ENCODE assay signal across 21 cellular contexts in the genomic region with DNA sequence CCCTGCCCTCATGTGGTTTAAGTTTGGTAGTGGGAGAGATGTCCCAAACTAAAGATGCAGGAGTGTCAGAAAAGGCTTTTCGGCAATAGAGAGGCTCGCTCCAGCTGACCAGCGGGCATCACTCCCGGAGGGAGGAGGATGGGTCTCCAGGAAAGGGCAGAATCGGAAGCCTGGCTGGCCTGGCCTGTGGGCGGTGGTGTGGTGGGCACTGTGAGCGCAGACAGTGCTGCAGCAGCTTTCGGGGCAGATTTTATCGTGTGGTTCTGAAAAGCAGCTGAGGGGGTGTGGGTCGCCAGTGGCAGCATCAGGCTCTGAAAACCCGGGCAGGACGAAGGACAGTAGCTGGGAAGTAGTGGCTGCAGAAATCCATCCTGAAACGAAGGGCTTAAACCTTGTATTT. TPM values are rescaled to one million over a fixed set of nuclear protein-coding genes. Genes with fewer than 3 reads are reported as not detected.
DNase-seq lines count a peak whose midpoint lies in the region; ATAC-seq and TF ChIP-seq lines count a peak whose summit lies in the region.
"Had no signal": no experiment of that assay in that cellular context is flagged by ENCODE, and none has a peak within 500 bp of the region (broad histone marks: within the 10 kb centered on the region; RNA-seq: fewer than 3 reads in every experiment).

No MANE protein-coding gene starts in this region.

- H3K36me3 ChIP-seq in spleen (peaks cover 0 to 79% (median 32%) of the 10 kb centered on the region in 6 donors), body of pancreas (replicated peaks in 1 of 2; ENCODE audit: insufficient read depth in 1 of 2, low read depth in 2 of 2) (peaks cover 25 to 31% of the 10 kb centered on the region in 2 donors)

- H3K27ac ChIP-seq in right cardiac atrium (ENCODE audit: low read length) (no peak overlapping the region), VCaP (peak overlapping the region; percentile 34; the same call in 1 of the 2 replicates), spleen (no peak overlapping the region), body of pancreas (no peak overlapping the region)
- H3K27ac ChIP-seq: HL-60 had no signal

- H3K4me3 ChIP-seq in right cardiac atrium (ENCODE audit: low read length) = no peak overlapping the region
- H3K4me3 ChIP-seq in spleen = no peak overlapping the region
- H3K4me3 ChIP-seq in body of pancreas = no peak overlapping the region
- H3K4me3 ChIP-seq: HAP-1 had no signal

- H3K27ac Mint-ChIP-seq in endothelial cell (ENCODE audit: unreplicated experiment) = peak overlapping the region; percentile 24

- intact Hi-C loops in cardiac septum (cut with DNase I) (no loop called here), right cardiac atrium (cut with DNase I) (no loop called here), spleen (cut with DNase I; ENCODE audit: low total_unique reads) (no loop called here), body of pancreas (cut with DNase I) (no loop called here)

- peaks cover 6% of the 10 kb centered on the region for H3K4me1 Mint-ChIP-seq in endothelial cell (ENCODE audit: unreplicated experiment)

- H3K27me3 ChIP-seq in right cardiac atrium (ENCODE audit: control insufficient read depth, insufficient read depth) (no peaks in the 10 kb centered on the region), spleen (replicated peaks in 1 of 7) (no peaks in the 10 kb centered on the region), body of pancreas (no peaks in the 10 kb centered on the region)

- TF ChIP-seq POLR2A in spleen (IDR thresholded peaks at IDR 0.05) (no peak), body of pancreas (IDR thresholded peaks at IDR 0.05) (no peak)

- 95% methylated on average over 13 of the region's 13 CpGs for WGBS in right cardiac atrium
- WGBS in spleen, 5 donors = 89 to 99% (median 95%) methylated on average over 13 of the region's 13 CpGs
- WGBS in body of pancreas, 2 donors = 92 to 93% methylated on average over 12 to 13 of the region's 13 CpGs

- peaks cover 26% of the 10 kb centered on the region for H3K36me3 Mint-ChIP-seq in endothelial cell (ENCODE audit: low read depth, unreplicated experiment)

- peak; percentile 12 for DNase-seq in cardiac septum (ENCODE audit: low spot score)
- no peak for DNase-seq in right cardiac atrium
- no peak for DNase-seq in endothelial cell (ENCODE audit: low spot score)
- DNase-seq in spleen = peak; percentile 49
- no peak for DNase-seq in SIG-M5 (lab: John Stamatoyannopoulos, UW)
- no peak for DNase-seq in body of pancreas
- no peak for DNase-seq in omental fat pad (ENCODE audit: low spot score)
- DNase-seq: AML-193, Caco-2, DMS153, GDM1, Karpas-422, NCI-H1417 treated with DMSO at 0.1 percent for 48 hours, NCI-H187 treated with DMSO at 0.1 percent for 48 hours, NCI-H2227 treated with DMSO at 0.1 percent for 48 hours, NCI-H524, NCI-H82, OCI-M1 had no signal

- H3K4me1 ChIP-seq in right cardiac atrium (ENCODE audit: control insufficient read depth, insufficient read depth, low read length) (peaks cover 3% of the 10 kb centered on the region), spleen (peaks cover 8 to 39% (median 23%) of the 10 kb centered on the region in 6 donors), body of pancreas (peaks cover 18% of the 10 kb centered on the region)
- H3K4me1 ChIP-seq: Caco-2, HAP-1 had no signal

- no peaks in the 10 kb centered on the region for H3K9me3 ChIP-seq in right cardiac atrium (ENCODE audit: control insufficient read depth, low read length)
- H3K9me3 ChIP-seq in spleen = no peaks in the 10 kb centered on the region
- H3K9me3 ChIP-seq in body of pancreas = no peaks in the 10 kb centered on the region
- H3K9me3 ChIP-seq: Caco-2, HAP-1 had no signal

- peak overlapping the region; percentile 65 for H3K4me3 Mint-ChIP-seq in endothelial cell (ENCODE audit: unreplicated experiment)

- ATAC-seq in right cardiac atrium = no peak
- no peak for ATAC-seq in body of pancreas
- no peak for ATAC-seq in omental fat pad (ENCODE audit: low FRiP score)

- H3K27me3 Mint-ChIP-seq in endothelial cell (ENCODE audit: unreplicated experiment) = peaks cover 2% of the 10 kb centered on the region

- TF ChIP-seq CTCF in VCaP (conservative IDR thresholded peaks at IDR 0.05) (no peak), endothelial cell (IDR thresholded peaks at IDR 0.05; ENCODE audit: unreplicated experiment) (no peak), spleen (IDR thresholded peaks at IDR 0.05 in 8 of 11, conservative IDR thresholded peaks at IDR 0.05 in 3 of 11) (no peak), body of pancreas (IDR thresholded peaks at IDR 0.05) (no peak), omental fat pad (IDR thresholded peaks at IDR 0.05) (no peak)

- no peaks in the 10 kb centered on the region for H3K9me3 Mint-ChIP-seq in endothelial cell (ENCODE audit: unreplicated experiment)

RNA-seq across cellular contexts. Expression of a gene that starts 12.8 kb away (rescaled TPM):
- 112 TPM for total RNA-seq in cardiac septum
- total RNA-seq in right cardiac atrium = 100 to 1,000 TPM in 1 of 4 donors, 10 to 100 TPM in 3; 73.2 to 114 (median 92.2) TPM
- polyA plus RNA-seq in right cardiac atrium = 64.8 TPM
- total RNA-seq in endothelial cell (ENCODE audit: unreplicated experiment) = 29.9 TPM
- total RNA-seq in spleen = 10 to 100 TPM; 13.9 to 42.6 (median 36.9) TPM
- 1 to 10 TPM; 4.2 to 8.4 (median 6.4) TPM for polyA plus RNA-seq in spleen
- total RNA-seq in body of pancreas = 100 to 1,000 TPM; 147 to 158 TPM
- total RNA-seq in omental fat pad = 100 to 1,000 TPM in 3 of 4 donors, 10 to 100 TPM in 1; 66.3 to 192 (median 149) TPM

Comparison
In these comparisons a context has a peak if more than half of its experiments do, and no peak if none do; other contexts are left out.
1. DNase-seq: peak in cardiac septum (single experiment) and spleen (single experiment); none in right cardiac atrium (0 of 3), endothelial cell (single experiment), SIG-M5 (single experiment), body of pancreas (0 of 4) and omental fat pad (single experiment).